11 cellular contexts compared by ENCODE assay signal in the genomic region with DNA sequence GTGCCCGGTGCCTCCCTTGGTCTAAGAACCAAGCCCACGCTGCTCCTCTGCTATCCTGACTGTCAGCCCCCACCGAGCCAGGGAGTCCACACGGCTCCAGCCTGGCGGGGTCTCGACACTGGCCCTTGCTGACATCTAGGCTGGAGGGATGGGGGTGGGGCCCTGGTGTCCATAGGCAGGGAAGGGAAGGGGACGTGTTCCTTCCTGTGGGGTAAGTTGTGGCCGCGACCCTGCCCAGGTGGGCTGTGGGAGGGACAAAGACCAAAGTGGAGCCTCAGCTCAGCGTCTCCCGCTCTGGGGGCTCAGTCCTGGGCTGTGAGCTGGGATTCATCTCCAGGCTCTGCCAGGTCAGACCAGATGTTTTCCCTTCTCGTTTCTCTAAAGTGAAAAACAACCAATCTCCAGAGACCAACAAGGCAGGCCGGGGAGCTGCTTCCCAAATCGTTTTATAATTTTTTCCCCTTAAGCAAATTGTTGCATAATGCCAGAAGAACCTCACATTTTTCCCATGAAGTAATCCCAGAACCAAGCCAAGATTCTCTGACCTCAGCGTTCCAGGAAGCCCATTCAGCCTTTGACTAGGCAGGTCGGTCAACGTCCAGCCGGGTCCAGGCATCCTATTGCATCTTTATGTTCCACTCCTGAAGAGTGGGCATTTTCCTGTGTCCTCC.
DNase-seq lines count a peak whose midpoint lies in the region; ATAC-seq and TF ChIP-seq lines count a peak whose summit lies in the region.
"Had no signal": no experiment of that assay in that cellular context is flagged by ENCODE, and none has a peak within 500 bp of the region (broad histone marks: within the 10 kb centered on the region; RNA-seq: fewer than 3 reads in every experiment).

No MANE protein-coding gene starts in this region.

- no peaks in the 10 kb centered on the region for H3K9me3 ChIP-seq in heart left ventricle

- DNase-seq in AG10803 (ENCODE audit: low read depth), result peak; percentile 96
- DNase-seq in amniotic epithelial cell (ENCODE audit: low read depth), result peak; percentile 88
- DNase-seq in heart left ventricle, result peak; percentile 58 to 68 (median 66)
- peak; percentile 64 for DNase-seq in renal cortical epithelial cell (ENCODE audit: low read depth)
- no peak for DNase-seq in NCI-H1436 (lab: John Stamatoyannopoulos, UW)
- no peak for DNase-seq in NCI-H128 (lab: John Stamatoyannopoulos, UW; ENCODE audit: unreplicated experiment)
- DNase-seq in NCI-H446 (lab: John Stamatoyannopoulos, UW), result no peak
- DNase-seq: activated CD4-positive, alpha-beta T cell treated with anti-CD3 and anti-CD28 coated beads, Interleukin-2, amount 10 ng/mL, durations not matched to agents 7 days and 5 days; CD4-positive, CD25-positive, alpha-beta regulatory T cell; foreskin melanocyte had no signal

- H3K36me3 ChIP-seq in heart left ventricle, result peaks cover 0 to 75% (median 40%) of the 10 kb centered on the region in 9 donors

- TF ChIP-seq POLR2A in heart left ventricle (IDR thresholded peaks at IDR 0.05), result no peak

- WGBS in heart left ventricle, 4 donors, result 38 to 57% (median 50%) methylated on average over 18 of the region's 18 CpGs

- H3K4me1 ChIP-seq in heart left ventricle, result peaks cover 0 to 36% (median 18%) of the 10 kb centered on the region in 12 donors

- H3K4me3 ChIP-seq in AG10803 (ENCODE audit: low read length), result no peak overlapping the region
- no peak overlapping the region for H3K4me3 ChIP-seq in heart left ventricle

- H3K27ac ChIP-seq in heart left ventricle, result peak overlapping the region; percentile 49 to 90 (median 78)

- H3K27me3 ChIP-seq in heart left ventricle, result no peaks in the 10 kb centered on the region

- no peak for TF ChIP-seq CTCF in AG10803 (conservative IDR thresholded peaks at IDR 0.05; ENCODE audit: low read length)
- TF ChIP-seq CTCF in heart left ventricle (IDR thresholded peaks at IDR 0.05), result no peak

- intact Hi-C loops in heart left ventricle (cut with DNase I), result no loop called here

- peak; percentile 31 to 77 (median 52) for ATAC-seq in heart left ventricle
- no peak for ATAC-seq in HG02763 (IDR thresholded peaks at IDR 0.05; ENCODE audit: unreplicated experiment)

Comparison
In these comparisons a context has a peak if more than half of its experiments do, and no peak if none do; other contexts are left out.
1. DNase-seq: peak in AG10803 (single experiment), amniotic epithelial cell (single experiment), heart left ventricle (5 of 5) and renal cortical epithelial cell (single experiment); none in NCI-H1436 (single experiment), NCI-H128 (single experiment) and NCI-H446 (0 of 2).